In the genomic region with DNA sequence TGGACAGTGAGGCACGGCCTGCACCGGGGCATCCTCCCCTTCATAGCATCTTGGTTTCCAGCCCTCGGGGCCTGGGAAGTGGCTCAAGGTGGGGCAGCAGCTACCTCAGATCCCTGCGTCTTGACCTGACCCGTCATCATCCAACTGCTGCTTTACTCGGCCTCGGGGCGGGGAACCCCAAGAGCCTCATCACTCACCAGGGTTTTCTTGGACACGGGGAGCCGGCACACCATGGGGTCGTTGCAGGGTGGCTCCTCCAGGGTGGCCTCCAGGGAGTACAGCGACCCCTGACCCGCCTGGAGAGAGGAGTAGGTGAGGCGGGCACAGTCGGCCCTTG, we compare ENCODE assay signal across 8 cellular contexts.
DNase-seq lines count a peak whose midpoint lies in the region; ATAC-seq and TF ChIP-seq lines count a peak whose summit lies in the region.

No MANE protein-coding gene starts in this region.

- H3K4me3 Mint-ChIP-seq in activated T-cell treated with anti-CD3 and anti-CD28 coated beads, Interleukin-2, amount 50 U/mL, for 24 hours, result peak overlapping the region; percentile 63

- H3K9me3 Mint-ChIP-seq in activated T-cell treated with anti-CD3 and anti-CD28 coated beads, Interleukin-2, amount 50 U/mL, for 24 hours, result no peaks in the 10 kb centered on the region

- H3K4me1 Mint-ChIP-seq in activated T-cell treated with anti-CD3 and anti-CD28 coated beads, Interleukin-2, amount 50 U/mL, for 24 hours (ENCODE audit: low read depth), result peaks cover 12% of the 10 kb centered on the region

- no peak for DNase-seq in activated T-cell treated with anti-CD3 and anti-CD28 coated beads, Interleukin-2, amount 50 U/mL, for 24 hours
- no peak for DNase-seq in activated T-cell treated with anti-CD3 and anti-CD28 coated beads for 4 hours
- no peak for DNase-seq in astrocyte of the spinal cord (ENCODE audit: low read depth, low spot score)
- no peak for DNase-seq in tibial artery
- no peak for DNase-seq in foreskin melanocyte
- no peak for DNase-seq in NK-92 (lab: John Stamatoyannopoulos, UW; ENCODE audit: unreplicated experiment)

- H3K9me3 ChIP-seq in tibial artery, result no peaks in the 10 kb centered on the region

- H3K27me3 ChIP-seq in layer of hippocampus (ENCODE audit: control insufficient read depth, insufficient read depth, low read length), result no peaks in the 10 kb centered on the region
- H3K27me3 ChIP-seq in tibial artery, result no peaks in the 10 kb centered on the region

- no peak overlapping the region for H3K27ac Mint-ChIP-seq in activated T-cell treated with anti-CD3 and anti-CD28 coated beads, Interleukin-2, amount 50 U/mL, for 24 hours

- intact Hi-C loops in tibial artery (cut with DNase I; ENCODE audit: low total_unique reads), result no loop called here

- no peaks in the 10 kb centered on the region for H3K36me3 Mint-ChIP-seq in activated T-cell treated with anti-CD3 and anti-CD28 coated beads, Interleukin-2, amount 50 U/mL, for 24 hours (ENCODE audit: low read depth)

- H3K4me1 ChIP-seq in tibial artery, result peaks cover 0 to 21% (median 11%) of the 10 kb centered on the region in 4 donors

- TF ChIP-seq CTCF in astrocyte of the spinal cord (IDR thresholded peaks at IDR 0.05; ENCODE audit: low read depth, low read length), result no peak
- no peak for TF ChIP-seq CTCF in tibial artery (IDR thresholded peaks at IDR 0.05)

- peak overlapping the region; percentile 86 for H3K27ac ChIP-seq in layer of hippocampus (ENCODE audit: low read depth, low read length)
- peak overlapping the region; percentile 61 to 73 for H3K27ac ChIP-seq in tibial artery

- ATAC-seq in HG02678 (IDR thresholded peaks at IDR 0.05; ENCODE audit: unreplicated experiment), result no peak

- H3K36me3 ChIP-seq in tibial artery, result peaks cover 0 to 36% (median 3%) of the 10 kb centered on the region in 3 donors

- peak overlapping the region; percentile 32 for H3K4me3 ChIP-seq in astrocyte of the spinal cord (ENCODE audit: low read depth, low read length)
- H3K4me3 ChIP-seq in tibial artery, result peak overlapping the region; percentile 63 to 76

- in situ Hi-C loops in astrocyte of the spinal cord (cut with HindIII; ENCODE audit: low sequenced_read_pairs), result no loop called here

- H3K27me3 Mint-ChIP-seq in activated T-cell treated with anti-CD3 and anti-CD28 coated beads, Interleukin-2, amount 50 U/mL, for 24 hours, result no peaks in the 10 kb centered on the region
